1 cellular context compared by ENCODE assay signal in genomic region chr21:42009831-42010506, GRCh38.
A peak's percentile ranks its signal among the peaks of the same experiment; 100 is the strongest.
TF ChIP-seq lines count a peak whose summit lies in the region.

TSS of gene ZBTB21 (minus strand) at chr21:42010360. CDS start at chr21:41994095, 16,265 bp downstream.

TF ChIP-seq in K562, 482 proteins besides CTCF, POLR2A, EP300 and RAD21 (continued from another document):
- TF ChIP-seq ZNF76 (CRISPR knock-in tag; IDR thresholded peaks at IDR 0.05; ENCODE audit: borderline replicate concordance): no peak
- no peak for TF ChIP-seq ZNF41 (CRISPR knock-in tag; conservative IDR thresholded peaks at IDR 0.05)
- TF ChIP-seq ZNF75A (CRISPR knock-in tag; IDR thresholded peaks at IDR 0.05): no peak
- no peak for TF ChIP-seq SMARCE1 (IDR thresholded peaks at IDR 0.05)
- TF ChIP-seq ARID3A (IDR thresholded peaks at IDR 0.05; ENCODE audit: borderline replicate concordance, low read depth, low read length): no peak
- no peak for TF ChIP-seq PRMT5 (CRISPR knock-in tag; IDR thresholded peaks at IDR 0.05)
- TF ChIP-seq HDAC6 (IDR thresholded peaks at IDR 0.05; ENCODE audit: low read depth, low read length): no peak
- TF ChIP-seq ARID2 (IDR thresholded peaks at IDR 0.05): no peak
- TF ChIP-seq MAZ (CRISPR knock-in tag; conservative IDR thresholded peaks at IDR 0.05 in 1 of 2, IDR thresholded peaks at IDR 0.05 in 1 of 2): peak in 1 of 2 experiments; percentile 45; a peak in 3 of 4 replicates
- no peak for TF ChIP-seq MECOM (CRISPR knock-in tag; IDR thresholded peaks at IDR 0.05)
- no peak for TF ChIP-seq ZNF830 (CRISPR knock-in tag; IDR thresholded peaks at IDR 0.05)
- TF ChIP-seq ZNF507 (tag; conservative IDR thresholded peaks at IDR 0.05): no peak
- no peak for TF ChIP-seq UBTF (IDR thresholded peaks at IDR 0.05; ENCODE audit: borderline replicate concordance in 1 of 2, low read depth in 2 of 2, low read length in 2 of 2)
- TF ChIP-seq, protein P1, sequence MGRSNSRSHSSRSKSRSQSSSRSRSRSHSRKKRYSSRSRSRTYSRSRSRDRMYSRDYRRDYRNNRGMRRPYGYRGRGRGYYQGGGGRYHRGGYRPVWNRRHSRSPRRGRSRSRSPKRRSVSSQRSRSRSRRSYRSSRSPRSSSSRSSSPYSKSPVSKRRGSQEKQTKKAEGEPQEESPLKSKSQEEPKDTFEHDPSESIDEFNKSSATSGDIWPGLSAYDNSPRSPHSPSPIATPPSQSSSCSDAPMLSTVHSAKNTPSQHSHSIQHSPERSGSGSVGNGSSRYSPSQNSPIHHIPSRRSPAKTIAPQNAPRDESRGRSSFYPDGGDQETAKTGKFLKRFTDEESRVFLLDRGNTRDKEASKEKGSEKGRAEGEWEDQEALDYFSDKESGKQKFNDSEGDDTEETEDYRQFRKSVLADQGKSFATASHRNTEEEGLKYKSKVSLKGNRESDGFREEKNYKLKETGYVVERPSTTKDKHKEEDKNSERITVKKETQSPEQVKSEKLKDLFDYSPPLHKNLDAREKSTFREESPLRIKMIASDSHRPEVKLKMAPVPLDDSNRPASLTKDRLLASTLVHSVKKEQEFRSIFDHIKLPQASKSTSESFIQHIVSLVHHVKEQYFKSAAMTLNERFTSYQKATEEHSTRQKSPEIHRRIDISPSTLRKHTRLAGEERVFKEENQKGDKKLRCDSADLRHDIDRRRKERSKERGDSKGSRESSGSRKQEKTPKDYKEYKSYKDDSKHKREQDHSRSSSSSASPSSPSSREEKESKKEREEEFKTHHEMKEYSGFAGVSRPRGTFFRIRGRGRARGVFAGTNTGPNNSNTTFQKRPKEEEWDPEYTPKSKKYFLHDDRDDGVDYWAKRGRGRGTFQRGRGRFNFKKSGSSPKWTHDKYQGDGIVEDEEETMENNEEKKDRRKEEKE (IDR thresholded peaks at IDR 0.05; ENCODE audit: borderline replicate concordance in 1 of 2, control insufficient read depth in 1 of 2, low read depth in 2 of 2, low read length in 1 of 2): no peak
- TF ChIP-seq ZC3H11A (IDR thresholded peaks at IDR 0.05; ENCODE audit: low read depth, low read length): 0 out of 2 replicates have a peak, but pooled peaks have one; percentile 12
- no peak for TF ChIP-seq CBFB (CRISPR knock-in tag; IDR thresholded peaks at IDR 0.05)
- TF ChIP-seq, protein P2, sequence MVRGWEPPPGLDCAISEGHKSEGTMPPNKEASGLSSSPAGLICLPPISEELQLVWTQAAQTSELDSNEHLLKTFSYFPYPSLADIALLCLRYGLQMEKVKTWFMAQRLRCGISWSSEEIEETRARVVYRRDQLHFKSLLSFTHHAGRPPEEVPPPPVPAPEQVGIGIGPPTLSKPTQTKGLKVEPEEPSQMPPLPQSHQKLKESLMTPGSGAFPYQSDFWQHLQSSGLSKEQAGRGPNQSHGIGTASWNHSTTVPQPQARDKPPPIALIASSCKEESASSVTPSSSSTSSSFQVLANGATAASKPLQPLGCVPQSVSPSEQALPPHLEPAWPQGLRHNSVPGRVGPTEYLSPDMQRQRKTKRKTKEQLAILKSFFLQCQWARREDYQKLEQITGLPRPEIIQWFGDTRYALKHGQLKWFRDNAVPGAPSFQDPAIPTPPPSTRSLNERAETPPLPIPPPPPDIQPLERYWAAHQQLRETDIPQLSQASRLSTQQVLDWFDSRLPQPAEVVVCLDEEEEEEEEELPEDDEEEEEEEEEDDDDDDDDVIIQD (CRISPR knock-in tag; IDR thresholded peaks at IDR 0.05): no peak
- TF ChIP-seq POLR2AphosphoS2 (IDR thresholded peaks at IDR 0.05; ENCODE audit: low read length): no peak
- no peak for TF ChIP-seq HDAC3 (IDR thresholded peaks at IDR 0.05; ENCODE audit: borderline replicate concordance, partially characterized antibody)
- TF ChIP-seq ZNF561 (CRISPR knock-in tag; conservative IDR thresholded peaks at IDR 0.05): no peak
- peak; percentile 98 for TF ChIP-seq BHLHE40 (IDR thresholded peaks at IDR 0.05; ENCODE audit: low read length)
- TF ChIP-seq PREB (CRISPR knock-in tag; IDR thresholded peaks at IDR 0.05): no peak
- TF ChIP-seq PTRF (tag; IDR thresholded peaks at IDR 0.05): no peak
- TF ChIP-seq ZC3H4 (CRISPR knock-in tag; IDR thresholded peaks at IDR 0.05; ENCODE audit: borderline replicate concordance): no peak
- no peak for TF ChIP-seq EGR1 (conservative IDR thresholded peaks at IDR 0.05)
- no peak for TF ChIP-seq RFX7 (CRISPR knock-in tag; IDR thresholded peaks at IDR 0.05)
- no peak for TF ChIP-seq ZNF274 (IDR thresholded peaks at IDR 0.05; ENCODE audit: borderline replicate concordance, low read depth, low read length)
- no peak; the same call in 1 of the 2 replicates for TF ChIP-seq SREBF1 (IDR thresholded peaks at IDR 0.05; ENCODE audit: borderline replicate concordance, low read depth, low read length)
- no peak for TF ChIP-seq ZNF785 (CRISPR knock-in tag; IDR thresholded peaks at IDR 0.05)
- no peak for TF ChIP-seq ZNF263 (CRISPR knock-in tag; IDR thresholded peaks at IDR 0.05; ENCODE audit: borderline replicate concordance)
- no peak for TF ChIP-seq ARHGAP35 (IDR thresholded peaks at IDR 0.05; ENCODE audit: partially characterized antibody)
- peak; percentile 90 for TF ChIP-seq ATF1 (CRISPR knock-in tag; IDR thresholded peaks at IDR 0.05)
- TF ChIP-seq ATF1 (tag; IDR thresholded peaks at IDR 0.05): peak; percentile 100
- peak; percentile 81 for TF ChIP-seq CREB3L1 (IDR thresholded peaks at IDR 0.05; ENCODE audit: borderline replicate concordance, low read depth)
- TF ChIP-seq KDM1A (IDR thresholded peaks at IDR 0.05): peak; percentile 79 to 95
- no peak for TF ChIP-seq MYNN (IDR thresholded peaks at IDR 0.05)
- no peak for TF ChIP-seq MYNN (CRISPR knock-in tag; IDR thresholded peaks at IDR 0.05)
- no peak for TF ChIP-seq ZFP30 (CRISPR knock-in tag; IDR thresholded peaks at IDR 0.05; ENCODE audit: borderline replicate concordance)
- no peak for TF ChIP-seq MIER1 (IDR thresholded peaks at IDR 0.05; ENCODE audit: low read depth)
- 0 out of 2 replicates have a peak, but pooled peaks have one; percentile 24 for TF ChIP-seq ZNF584 (CRISPR knock-in tag; IDR thresholded peaks at IDR 0.05; ENCODE audit: low read depth)
- no peak for TF ChIP-seq ZNF311 (CRISPR knock-in tag; IDR thresholded peaks at IDR 0.05)
- TF ChIP-seq POLR2H (tag; IDR thresholded peaks at IDR 0.05; ENCODE audit: low read depth): peak; percentile 78
- no peak for TF ChIP-seq CBFA2T2 (conservative IDR thresholded peaks at IDR 0.05)
- TF ChIP-seq HDAC2 (IDR thresholded peaks at IDR 0.05): peak; percentile 96
- peak; percentile 72 for TF ChIP-seq SP1 (CRISPR knock-in tag; IDR thresholded peaks at IDR 0.05)
- TF ChIP-seq ETV6 (IDR thresholded peaks at IDR 0.05; ENCODE audit: borderline replicate concordance in 1 of 2, low read depth in 2 of 2, low read length in 1 of 2): no peak
- no peak for TF ChIP-seq ETV6 (CRISPR knock-in tag; IDR thresholded peaks at IDR 0.05; ENCODE audit: borderline replicate concordance)
- TF ChIP-seq HSF4 (CRISPR knock-in tag; IDR thresholded peaks at IDR 0.05; ENCODE audit: borderline replicate concordance): no peak
- TF ChIP-seq TBP (optimal IDR thresholded peaks at IDR 0.05; ENCODE audit: low read depth, low read length): peak; percentile 68
- TF ChIP-seq FIP1L1 (IDR thresholded peaks at IDR 0.05; ENCODE audit: low read depth, low read length, poor library complexity, severe bottlenecking): no peak
- no peak for TF ChIP-seq MEF2D (tag; conservative IDR thresholded peaks at IDR 0.05; ENCODE audit: low read depth)
TF ChIP-seq in K562: peak in this region for 120.
